1 cellular context compared by ENCODE assay signal in the genomic region with DNA sequence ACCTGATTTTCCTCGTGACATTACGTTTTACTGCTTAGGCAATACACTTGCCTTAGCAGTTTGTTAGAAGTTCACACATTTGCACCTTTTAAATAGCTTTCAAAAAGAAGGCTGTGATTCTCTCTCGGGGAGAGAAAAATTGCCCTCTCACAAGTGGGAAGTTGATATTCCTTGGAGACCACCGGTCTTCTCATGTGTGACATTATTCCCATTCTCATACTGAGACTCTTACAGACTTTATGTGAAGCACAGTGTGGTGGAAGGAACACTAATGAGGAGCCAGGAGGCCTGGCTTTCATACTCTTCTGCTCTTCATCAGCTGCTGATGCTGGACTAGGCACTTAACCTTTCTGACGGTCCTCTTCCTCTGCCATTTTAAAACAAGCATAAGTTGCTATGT.
TF ChIP-seq lines count a peak whose summit lies in the region.

No MANE protein-coding gene starts in this region.

TF ChIP-seq in GM12878, 131 proteins besides CTCF, POLR2A, EP300 and RAD21 (continued from another document):
- TF ChIP-seq, protein P1, sequence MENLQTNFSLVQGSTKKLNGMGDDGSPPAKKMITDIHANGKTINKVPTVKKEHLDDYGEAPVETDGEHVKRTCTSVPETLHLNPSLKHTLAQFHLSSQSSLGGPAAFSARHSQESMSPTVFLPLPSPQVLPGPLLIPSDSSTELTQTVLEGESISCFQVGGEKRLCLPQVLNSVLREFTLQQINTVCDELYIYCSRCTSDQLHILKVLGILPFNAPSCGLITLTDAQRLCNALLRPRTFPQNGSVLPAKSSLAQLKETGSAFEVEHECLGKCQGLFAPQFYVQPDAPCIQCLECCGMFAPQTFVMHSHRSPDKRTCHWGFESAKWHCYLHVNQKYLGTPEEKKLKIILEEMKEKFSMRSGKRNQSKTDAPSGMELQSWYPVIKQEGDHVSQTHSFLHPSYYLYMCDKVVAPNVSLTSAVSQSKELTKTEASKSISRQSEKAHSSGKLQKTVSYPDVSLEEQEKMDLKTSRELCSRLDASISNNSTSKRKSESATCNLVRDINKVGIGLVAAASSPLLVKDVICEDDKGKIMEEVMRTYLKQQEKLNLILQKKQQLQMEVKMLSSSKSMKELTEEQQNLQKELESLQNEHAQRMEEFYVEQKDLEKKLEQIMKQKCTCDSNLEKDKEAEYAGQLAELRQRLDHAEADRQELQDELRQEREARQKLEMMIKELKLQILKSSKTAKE (IDR thresholded peaks at IDR 0.05; ENCODE audit: low read depth, poor library complexity, severe bottlenecking), result no peak
- TF ChIP-seq BCL11A (IDR thresholded peaks at IDR 0.05; ENCODE audit: low read depth, low read length) (no peak; the same call in 1 of the 2 replicates), NR2F1 (conservative IDR thresholded peaks at IDR 0.05) (no peak), SRF (IDR thresholded peaks at IDR 0.05; ENCODE audit: low read depth in 2 of 2, low read length in 2 of 2) (no peak), IKZF1 (conservative IDR thresholded peaks at IDR 0.05) (no peak)
